Comparison of ENCODE assay signal across 8 cellular contexts in the genomic region with DNA sequence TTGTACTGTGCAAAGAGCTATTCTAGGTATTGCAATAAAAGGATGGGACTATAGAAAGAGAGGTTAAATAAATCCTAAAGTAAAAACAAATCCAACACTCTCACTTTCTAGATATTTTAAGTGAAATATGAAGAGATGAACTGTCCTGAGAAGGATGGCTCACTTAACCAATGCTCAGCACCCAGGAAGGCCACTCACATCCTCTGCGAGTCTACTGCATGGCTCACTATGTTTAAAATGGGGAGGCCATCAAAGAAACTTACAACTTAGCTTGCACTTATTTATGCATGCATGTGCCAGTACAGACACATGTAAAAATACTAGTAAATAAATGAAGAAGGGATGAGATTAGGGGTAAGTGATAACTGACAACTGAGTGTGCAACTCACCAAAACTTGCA. TPM values are rescaled to one million over a fixed set of nuclear protein-coding genes. Genes with fewer than 3 reads are reported as not detected.
"Had no signal": no experiment of that assay in that cellular context is flagged by ENCODE, and none has a peak within 500 bp of the region (broad histone marks: within the 10 kb centered on the region; RNA-seq: fewer than 3 reads in every experiment).

No MANE protein-coding gene starts in this region.

- H3K4me3 Mint-ChIP-seq: IgD-negative memory B cell had no signal

- H3K27ac ChIP-seq: HL-60 had no signal

- DNase-seq: IMR-90, KBM-7, KG1 had no signal

- H3K36me3 Mint-ChIP-seq: IgD-negative memory B cell had no signal

- H3K4me3 ChIP-seq: K562 had no signal

- H3K27ac Mint-ChIP-seq: IgD-negative memory B cell had no signal

- ATAC-seq: HepG2, K562 had no signal

- H3K9me3 Mint-ChIP-seq: IgD-negative memory B cell had no signal

RNA-seq across cellular contexts. Expression of gene PLPPR5, which starts 37.5 kb away (rescaled TPM):
- total RNA-seq: HepG2, HT-29, K562 had no signal
- polyA plus RNA-seq: HepG2, IgD-negative memory B cell, K562 had no signal
